In genomic region chr10:2733278-2733963, GRCh38 we compare ENCODE assay signal across 29 cellular contexts.
"Had no signal": no experiment of that assay in that cellular context is flagged by ENCODE, and none has a peak within 500 bp of the region (broad histone marks: within the 10 kb centered on the region; RNA-seq: fewer than 3 reads in every experiment).

No MANE protein-coding gene starts in this region.

- H3K4me1 Mint-ChIP-seq: immature natural killer cell; naive thymus-derived CD8-positive, alpha-beta T cell; nephron; stimulated activated memory B cell treated with anti-CD40 and anti-IgM and Interleukin-4, amounts not matched to agents 10 μg/mL and 1 μg/mL and 100 μg/mL, for 72 hours had no signal

- H3K36me3 ChIP-seq: left lung, lower lobe of right lung, neutrophil, right atrium auricular region, right lobe of liver, stomach, thyroid gland, transverse colon, upper lobe of left lung had no signal

- H3K9me3 ChIP-seq: neutrophil, psoas muscle, right atrium auricular region, right lobe of liver, testis, thyroid gland, upper lobe of left lung had no signal

- H3K4me1 ChIP-seq: left lung, lower lobe of right lung, parathyroid adenoma, psoas muscle, right atrium auricular region, right lobe of liver, stomach, testis, thyroid gland, transverse colon, upper lobe of left lung had no signal

- H3K4me3 Mint-ChIP-seq: immature natural killer cell; naive thymus-derived CD8-positive, alpha-beta T cell; nephron; neural crest cell; stimulated activated memory B cell treated with anti-CD40 and anti-IgM and Interleukin-4, amounts not matched to agents 10 μg/mL and 1 μg/mL and 100 μg/mL, for 72 hours had no signal

- H3K27ac Mint-ChIP-seq: immature natural killer cell; naive thymus-derived CD8-positive, alpha-beta T cell; nephron; stimulated activated memory B cell treated with anti-CD40 and anti-IgM and Interleukin-4, amounts not matched to agents 10 μg/mL and 1 μg/mL and 100 μg/mL, for 72 hours had no signal

- H3K36me3 Mint-ChIP-seq: stimulated activated memory B cell treated with anti-CD40 and anti-IgM and Interleukin-4, amounts not matched to agents 10 μg/mL and 1 μg/mL and 100 μg/mL, for 72 hours had no signal

- H3K4me3 ChIP-seq: left lung, lower lobe of right lung, psoas muscle, right atrium auricular region, right lobe of liver, smooth muscle cell, stomach, testis, thyroid gland, transverse colon, upper lobe of left lung had no signal

- DNase-seq: hypothalamus; immature natural killer cell; kidney; left colon; left lung; lower lobe of right lung; mammary epithelial cell; mesenchymal stem cell; naive thymus-derived CD8-positive, alpha-beta T cell; occipital lobe; psoas muscle; right lobe of liver; stimulated activated CD4-positive, alpha-beta T cell treated with anti-CD3 and anti-CD28 coated beads, Interleukin-1b, Interleukin-23, amount 100 ng/mL, for 48 hours; stimulated activated CD4-positive, alpha-beta T cell treated with anti-CD3 and anti-CD28 coated beads, Interleukin-2, amount 100 ng/mL, for 48 hours; stimulated activated CD4-positive, alpha-beta T cell treated with anti-CD3 and anti-CD28 coated beads, Interleukin-4, amount 100 ng/mL, for 4 hours; stimulated activated CD8-positive, alpha-beta memory T cell treated with anti-CD3 and anti-CD28 coated beads, Interleukin-4, amount 100 ng/mL, for 48 hours; stimulated activated naive CD8-positive, alpha-beta T cell treated with anti-CD3 and anti-CD28 coated beads, Interleukin-15, Interleukin-2, amounts not matched to agents 100 U/mL and 50 U/mL, for 24 hours; stomach; testis; thyroid gland; transverse colon had no signal

- H3K27me3 ChIP-seq: neutrophil, right atrium auricular region, right lobe of liver, testis, thyroid gland, transverse colon, upper lobe of left lung had no signal

- H3K27ac ChIP-seq: left lung, lower lobe of right lung, neutrophil, parathyroid adenoma, psoas muscle, right atrium auricular region, right lobe of liver, stomach, testis, thyroid gland, transverse colon, upper lobe of left lung had no signal
